9 cellular contexts compared by ENCODE assay signal in genomic region chr6:144314003-144314485, GRCh38. TPM values are rescaled to one million over a fixed set of nuclear protein-coding genes. Genes with fewer than 3 reads are reported as not detected.
A peak's percentile ranks its signal among the peaks of the same experiment; 100 is the strongest.
DNase-seq lines count a peak whose midpoint lies in the region; ATAC-seq and TF ChIP-seq lines count a peak whose summit lies in the region.
"Had no signal": no experiment of that assay in that cellular context is flagged by ENCODE, and none has a peak within 500 bp of the region (broad histone marks: within the 10 kb centered on the region; RNA-seq: fewer than 3 reads in every experiment).

No MANE protein-coding gene starts in this region.

- TF ChIP-seq EP300 in tibial nerve (IDR thresholded peaks at IDR 0.05), result peak; percentile 58 to 74

- H3K9me3 ChIP-seq in tibial nerve, result no peaks in the 10 kb centered on the region
- H3K9me3 ChIP-seq in CD4-positive, alpha-beta T cell (ENCODE audit: control insufficient read depth, low read length), result no peaks in the 10 kb centered on the region

- H3K4me3 ChIP-seq in fibroblast of mammary gland (ENCODE audit: control insufficient read depth, low read depth, low read length) (no peak overlapping the region), tibial nerve (no peak overlapping the region)

- no peak for TF ChIP-seq POLR2A in tibial nerve (IDR thresholded peaks at IDR 0.05)

- TF ChIP-seq CTCF in VCaP (conservative IDR thresholded peaks at IDR 0.05) (no peak), fibroblast of mammary gland (conservative IDR thresholded peaks at IDR 0.05; ENCODE audit: control insufficient read depth, insufficient read depth, low read depth, low read length) (no peak), mesothelial cell of epicardium (IDR thresholded peaks at IDR 0.05; ENCODE audit: unreplicated experiment) (no peak), tibial nerve (IDR thresholded peaks at IDR 0.05) (no peak)
- no peak for TF ChIP-seq CTCF in activated CD8-positive, alpha-beta T cell treated with anti-CD3 and anti-CD28 coated beads for 36 hours (IDR thresholded peaks at IDR 0.05)
- no peak for TF ChIP-seq CTCF in CD4-positive, alpha-beta T cell (IDR thresholded peaks at IDR 0.05)

- peaks cover 0 to 10% (median 0%) of the 10 kb centered on the region in 3 donors for H3K36me3 ChIP-seq in tibial nerve

- CTCF ChIA-PET in activated CD8-positive, alpha-beta T cell treated with anti-CD3 and anti-CD28 coated beads for 36 hours (lab: Charles Lee), result interaction anchor here (0.7 to 1.3 kb wide), 2 partner anchors 17 to 49 kb away, joined by 3 read pairs; no protein-coding TSS in a partner anchor
- CTCF ChIA-PET in CD4-positive, alpha-beta T cell (lab: Charles Lee), result interaction anchor here (0.6 to 0.9 kb wide), 2 partner anchors 45 to 97 kb away, joined by 3 read pairs; no protein-coding TSS in a partner anchor

- peak overlapping the region; percentile 76 for H3K27ac ChIP-seq in VCaP
- peak overlapping the region in 3 of 4 donors; percentile 9 to 83 (median 80) for H3K27ac ChIP-seq in tibial nerve
- H3K27ac ChIP-seq in CD4-positive, alpha-beta T cell (ENCODE audit: low read depth, low read length), result no peak overlapping the region

- H3K9me3 Mint-ChIP-seq in mesothelial cell of epicardium, result no peaks in the 10 kb centered on the region
- H3K9me3 Mint-ChIP-seq in activated CD8-positive, alpha-beta T cell treated with anti-CD3 and anti-CD28 coated beads for 36 hours, result no peaks in the 10 kb centered on the region
- no peaks in the 10 kb centered on the region for H3K9me3 Mint-ChIP-seq in CD4-positive, alpha-beta T cell

- DNase-seq in fibroblast of mammary gland (ENCODE audit: low read depth), result peak; percentile 78
- no peak for DNase-seq in mesothelial cell of epicardium (ENCODE audit: low spot score in 2 of 2, unreplicated experiment in 2 of 2)
- DNase-seq in tibial nerve (ENCODE audit: low spot score in 2 of 2), result peak; percentile 55 to 56
- DNase-seq in activated CD8-positive, alpha-beta T cell treated with anti-CD3 and anti-CD28 coated beads for 36 hours, result no peak
- no peak for DNase-seq in NCI-H2171 treated with DMSO at 0.1 percent for 48 hours (lab: John Stamatoyannopoulos, UW)
- DNase-seq in CD4-positive, alpha-beta T cell, result no peak
- no peak for DNase-seq in Kasumi-1 (lab: John Stamatoyannopoulos, UW)
- DNase-seq: activated CD4-positive, CD25-positive, alpha-beta regulatory T cell treated with anti-CD3 and anti-CD28 coated beads, Interleukin-2, amount 50 U/mL, for 72 hours had no signal

- H3K4me1 Mint-ChIP-seq in mesothelial cell of epicardium, result peaks cover 32% of the 10 kb centered on the region
- peaks cover 7% of the 10 kb centered on the region for H3K4me1 Mint-ChIP-seq in activated CD8-positive, alpha-beta T cell treated with anti-CD3 and anti-CD28 coated beads for 36 hours (ENCODE audit: low read depth)
- peaks cover 7% of the 10 kb centered on the region for H3K4me1 Mint-ChIP-seq in CD4-positive, alpha-beta T cell (ENCODE audit: low read depth)

- no peaks in the 10 kb centered on the region for H3K27me3 ChIP-seq in tibial nerve
- H3K27me3 ChIP-seq in CD4-positive, alpha-beta T cell (ENCODE audit: control insufficient read depth, insufficient read depth, low read length), result no peaks in the 10 kb centered on the region

- no peak for ATAC-seq in activated CD8-positive, alpha-beta T cell treated with anti-CD3 and anti-CD28 coated beads for 36 hours
- no peak for ATAC-seq in CD4-positive, alpha-beta T cell (ENCODE audit: poor library complexity)

- no peaks in the 10 kb centered on the region for H3K27me3 Mint-ChIP-seq in mesothelial cell of epicardium (ENCODE audit: low read depth)
- no peaks in the 10 kb centered on the region for H3K27me3 Mint-ChIP-seq in activated CD8-positive, alpha-beta T cell treated with anti-CD3 and anti-CD28 coated beads for 36 hours
- H3K27me3 Mint-ChIP-seq in CD4-positive, alpha-beta T cell, result no peaks in the 10 kb centered on the region

- H3K4me3 Mint-ChIP-seq in mesothelial cell of epicardium, result no peak overlapping the region
- no peak overlapping the region for H3K4me3 Mint-ChIP-seq in activated CD8-positive, alpha-beta T cell treated with anti-CD3 and anti-CD28 coated beads for 36 hours
- no peak overlapping the region for H3K4me3 Mint-ChIP-seq in CD4-positive, alpha-beta T cell

- intact Hi-C loops in activated CD8-positive, alpha-beta T cell treated with anti-CD3 and anti-CD28 coated beads for 36 hours (cut with micrococcal nuclease), result no loop called here
- intact Hi-C loops in CD4-positive, alpha-beta T cell (cut with DNase I, micrococcal nuclease), result no loop called here

- WGBS in tibial nerve, 2 donors, result 8% methylated on average over 5 of the region's 5 CpGs

- peaks cover 0 to 80% (median 30%) of the 10 kb centered on the region in 4 donors for H3K4me1 ChIP-seq in tibial nerve

- peaks cover 14% of the 10 kb centered on the region for H3K36me3 Mint-ChIP-seq in mesothelial cell of epicardium
- H3K36me3 Mint-ChIP-seq in activated CD8-positive, alpha-beta T cell treated with anti-CD3 and anti-CD28 coated beads for 36 hours (ENCODE audit: low read depth), result no peaks in the 10 kb centered on the region
- no peaks in the 10 kb centered on the region for H3K36me3 Mint-ChIP-seq in CD4-positive, alpha-beta T cell (ENCODE audit: low read depth)

- peak overlapping the region; percentile 83 for H3K27ac Mint-ChIP-seq in mesothelial cell of epicardium
- H3K27ac Mint-ChIP-seq in activated CD8-positive, alpha-beta T cell treated with anti-CD3 and anti-CD28 coated beads for 36 hours, result no peak overlapping the region
- H3K27ac Mint-ChIP-seq in CD4-positive, alpha-beta T cell, result no peak overlapping the region

- POLR2A ChIA-PET in activated CD8-positive, alpha-beta T cell treated with anti-CD3 and anti-CD28 coated beads for 36 hours (lab: Charles Lee), result interaction anchor here (1.8 kb wide), 1 partner anchor 9 kb away, joined by 6 read pairs; no protein-coding TSS in a partner anchor
- POLR2A ChIA-PET in CD4-positive, alpha-beta T cell (lab: Charles Lee), result interaction anchor here (1.4 kb wide), 1 partner anchor 21 kb away, joined by 3 read pairs; no protein-coding TSS in a partner anchor

RNA-seq across cellular contexts. Expression of gene UTRN, which starts 28.9 kb away (rescaled TPM):
- total RNA-seq in mesothelial cell of epicardium (133 to 148 TPM (median 146 TPM) in 3 replicates), tibial nerve (100 to 1,000 TPM; 279 to 370 (median 307) TPM)
- 10 to 100 TPM; 53.9 to 58.5 TPM for total RNA-seq in activated CD8-positive, alpha-beta T cell treated with anti-CD3 and anti-CD28 coated beads for 36 hours
- total RNA-seq in CD4-positive, alpha-beta T cell, result 100 to 1,000 TPM; 143 to 153 TPM

Comparison
In these comparisons a context has a peak if more than half of its experiments do, and no peak if none do; other contexts are left out.
1. DNase-seq: peak in fibroblast of mammary gland (single experiment) and tibial nerve (2 of 2); none in mesothelial cell of epicardium (0 of 2), activated CD8-positive, alpha-beta T cell treated with anti-CD3 and anti-CD28 coated beads for 36 hours (single experiment), NCI-H2171 treated with DMSO at 0.1 percent for 48 hours (single experiment), CD4-positive, alpha-beta T cell (0 of 10) and Kasumi-1 (0 of 2).